Comparison of ENCODE assay signal across 1 cellular context in the genomic region with DNA sequence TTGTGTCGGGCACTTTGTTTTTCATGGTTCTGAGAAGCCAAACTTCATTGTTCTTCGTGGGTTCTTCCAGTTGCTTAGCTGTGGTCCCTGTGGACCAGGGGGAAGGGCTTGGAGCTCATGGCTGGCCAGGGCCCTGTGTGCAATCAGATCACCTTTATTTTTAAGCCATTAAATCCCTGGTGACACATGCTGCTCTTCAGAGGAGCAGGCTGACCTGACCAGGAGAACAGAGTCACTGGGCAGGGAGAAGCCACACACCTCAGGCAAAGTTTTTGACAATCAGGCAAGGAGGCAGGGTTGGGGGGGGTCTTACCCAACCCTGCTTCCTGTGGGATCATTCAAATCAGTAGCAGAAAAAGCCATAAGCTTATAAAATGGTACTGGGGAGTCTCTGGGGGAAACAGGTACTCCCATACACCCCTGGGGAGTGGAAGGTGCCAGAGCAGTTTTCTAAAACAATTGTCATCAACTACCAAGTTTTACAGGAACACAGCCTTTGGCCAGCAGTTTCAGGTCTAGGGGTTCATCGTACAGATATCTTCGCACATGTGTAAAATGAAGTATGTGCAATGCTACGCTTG.
TF ChIP-seq lines count a peak whose summit lies in the region.

No MANE protein-coding gene starts in this region.

TF ChIP-seq in K562, 482 proteins besides CTCF, POLR2A, EP300 and RAD21:
- no peak for TF ChIP-seq ZNF696 (CRISPR knock-in tag; conservative IDR thresholded peaks at IDR 0.05)
- peak; percentile 95 for TF ChIP-seq PRDM10 (IDR thresholded peaks at IDR 0.05; ENCODE audit: partially characterized antibody)
- TF ChIP-seq, protein P1, sequence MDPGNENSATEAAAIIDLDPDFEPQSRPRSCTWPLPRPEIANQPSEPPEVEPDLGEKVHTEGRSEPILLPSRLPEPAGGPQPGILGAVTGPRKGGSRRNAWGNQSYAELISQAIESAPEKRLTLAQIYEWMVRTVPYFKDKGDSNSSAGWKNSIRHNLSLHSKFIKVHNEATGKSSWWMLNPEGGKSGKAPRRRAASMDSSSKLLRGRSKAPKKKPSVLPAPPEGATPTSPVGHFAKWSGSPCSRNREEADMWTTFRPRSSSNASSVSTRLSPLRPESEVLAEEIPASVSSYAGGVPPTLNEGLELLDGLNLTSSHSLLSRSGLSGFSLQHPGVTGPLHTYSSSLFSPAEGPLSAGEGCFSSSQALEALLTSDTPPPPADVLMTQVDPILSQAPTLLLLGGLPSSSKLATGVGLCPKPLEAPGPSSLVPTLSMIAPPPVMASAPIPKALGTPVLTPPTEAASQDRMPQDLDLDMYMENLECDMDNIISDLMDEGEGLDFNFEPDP (CRISPR knock-in tag; IDR thresholded peaks at IDR 0.05) = no peak
- no peak for TF ChIP-seq DMBX1 (CRISPR knock-in tag; IDR thresholded peaks at IDR 0.05; ENCODE audit: borderline replicate concordance)
- no peak for TF ChIP-seq SPI1 (IDR thresholded peaks at IDR 0.05; ENCODE audit: borderline replicate concordance, low read depth, low read length)
- no peak for TF ChIP-seq ZNF780A (CRISPR knock-in tag; IDR thresholded peaks at IDR 0.05)
- TF ChIP-seq FOXP1 (CRISPR knock-in tag; IDR thresholded peaks at IDR 0.05) = no peak
- no peak for TF ChIP-seq NR2C1 (IDR thresholded peaks at IDR 0.05)
- 0 out of 2 replicates have a peak, but pooled peaks have one; percentile 1 for TF ChIP-seq NR2C1 (tag; IDR thresholded peaks at IDR 0.05)
- peak in 1 of 2 experiments; percentile 2; a peak in 1 of 4 replicates for TF ChIP-seq HDAC1 (IDR thresholded peaks at IDR 0.05)
- TF ChIP-seq, protein P2, sequence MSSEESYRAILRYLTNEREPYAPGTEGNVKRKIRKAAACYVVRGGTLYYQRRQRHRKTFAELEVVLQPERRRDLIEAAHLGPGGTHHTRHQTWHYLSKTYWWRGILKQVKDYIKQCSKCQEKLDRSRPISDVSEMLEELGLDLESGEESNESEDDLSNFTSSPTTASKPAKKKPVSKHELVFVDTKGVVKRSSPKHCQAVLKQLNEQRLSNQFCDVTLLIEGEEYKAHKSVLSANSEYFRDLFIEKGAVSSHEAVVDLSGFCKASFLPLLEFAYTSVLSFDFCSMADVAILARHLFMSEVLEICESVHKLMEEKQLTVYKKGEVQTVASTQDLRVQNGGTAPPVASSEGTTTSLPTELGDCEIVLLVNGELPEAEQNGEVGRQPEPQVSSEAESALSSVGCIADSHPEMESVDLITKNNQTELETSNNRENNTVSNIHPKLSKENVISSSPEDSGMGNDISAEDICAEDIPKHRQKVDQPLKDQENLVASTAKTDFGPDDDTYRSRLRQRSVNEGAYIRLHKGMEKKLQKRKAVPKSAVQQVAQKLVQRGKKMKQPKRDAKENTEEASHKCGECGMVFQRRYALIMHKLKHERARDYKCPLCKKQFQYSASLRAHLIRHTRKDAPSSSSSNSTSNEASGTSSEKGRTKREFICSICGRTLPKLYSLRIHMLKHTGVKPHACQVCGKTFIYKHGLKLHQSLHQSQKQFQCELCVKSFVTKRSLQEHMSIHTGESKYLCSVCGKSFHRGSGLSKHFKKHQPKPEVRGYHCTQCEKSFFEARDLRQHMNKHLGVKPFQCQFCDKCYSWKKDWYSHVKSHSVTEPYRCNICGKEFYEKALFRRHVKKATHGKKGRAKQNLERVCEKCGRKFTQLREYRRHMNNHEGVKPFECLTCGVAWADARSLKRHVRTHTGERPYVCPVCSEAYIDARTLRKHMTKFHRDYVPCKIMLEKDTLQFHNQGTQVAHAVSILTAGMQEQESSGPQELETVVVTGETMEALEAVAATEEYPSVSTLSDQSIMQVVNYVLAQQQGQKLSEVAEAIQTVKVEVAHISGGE (CRISPR knock-in tag; IDR thresholded peaks at IDR 0.05) = peak in 1 of 3 experiments; percentile 63; a peak in 1 of 6 replicates
- no peak for TF ChIP-seq NR2C2 (CRISPR knock-in tag; IDR thresholded peaks at IDR 0.05)
- TF ChIP-seq NR2C2 (tag; IDR thresholded peaks at IDR 0.05) = 0 out of 2 replicates have a peak, but pooled peaks have one; percentile 4
- TF ChIP-seq SP2 (IDR thresholded peaks at IDR 0.05; ENCODE audit: extremely low read depth, low read depth, low read length, poor library complexity, severe bottlenecking) = no peak
- TF ChIP-seq NFIX (CRISPR knock-in tag; IDR thresholded peaks at IDR 0.05; ENCODE audit: low read depth) = no peak
